ENCODE assay signal across 1 cellular context in genomic region chr11:71062199-71062598, GRCh38.
TF ChIP-seq lines count a peak whose summit lies in the region.

No MANE protein-coding gene starts in this region.

TF ChIP-seq in GM23338, 12 proteins besides CTCF, POLR2A, EP300 and RAD21 (continued from another document):
- no peak for TF ChIP-seq REST (IDR thresholded peaks at IDR 0.05; ENCODE audit: unreplicated experiment)
- TF ChIP-seq EZH2phosphoT487 (IDR thresholded peaks at IDR 0.05; ENCODE audit: unreplicated experiment), result no peak
- TF ChIP-seq ZNF331 (CRISPR knock-in tag; IDR thresholded peaks at IDR 0.05; ENCODE audit: low read depth), result no peak
- no peak for TF ChIP-seq ZNF462 (CRISPR knock-in tag; IDR thresholded peaks at IDR 0.05)
